In the genomic region with DNA sequence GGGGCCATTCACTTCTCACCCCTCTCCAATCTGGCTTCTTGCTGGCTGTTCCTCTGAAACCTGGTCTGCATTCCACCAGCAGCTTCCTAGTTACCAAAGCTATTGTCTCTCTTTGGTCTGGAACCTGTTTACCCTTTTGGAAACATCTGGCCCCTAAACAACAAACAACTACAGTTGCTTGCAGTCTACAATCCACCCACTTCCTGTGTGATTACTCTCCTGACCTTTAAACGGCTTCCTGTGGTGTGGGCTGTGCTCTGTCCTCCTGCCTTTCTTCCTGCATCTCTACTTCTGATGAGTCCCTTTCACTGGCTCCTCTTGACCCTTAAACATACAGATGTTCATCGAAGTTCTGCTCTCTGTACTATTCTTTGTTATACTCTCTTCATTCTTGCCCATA, we compare ENCODE assay signal across 22 cellular contexts.
DNase-seq lines count a peak whose midpoint lies in the region; ATAC-seq and TF ChIP-seq lines count a peak whose summit lies in the region.
"Had no signal": no experiment of that assay in that cellular context is flagged by ENCODE, and none has a peak within 500 bp of the region (broad histone marks: within the 10 kb centered on the region; RNA-seq: fewer than 3 reads in every experiment).

No MANE protein-coding gene starts in this region.

- TF ChIP-seq CTCF in fibroblast of lung (conservative IDR thresholded peaks at IDR 0.05 in 1 of 2, IDR thresholded peaks at IDR 0.05 in 1 of 2; ENCODE audit: low read depth in 1 of 2, low read length in 2 of 2), result no peak

- H3K79me2 ChIP-seq in fibroblast of lung (ENCODE audit: control insufficient read depth, insufficient read depth, low read length), result no peaks in the 10 kb centered on the region
- H3K79me2 ChIP-seq in trophoblast cell (ENCODE audit: control insufficient read depth, insufficient read depth, low read length, poor library complexity), result no peaks in the 10 kb centered on the region

- H4K91ac ChIP-seq in trophoblast cell (ENCODE audit: low read depth, low read length), result no peak overlapping the region

- no peaks in the 10 kb centered on the region for H3K36me3 ChIP-seq in fibroblast of lung (ENCODE audit: control insufficient read depth, insufficient read depth, low read length)
- H3K36me3 ChIP-seq in trophoblast cell (ENCODE audit: control insufficient read depth in 1 of 2, insufficient read depth in 2 of 2, low read length in 2 of 2), result no peaks in the 10 kb centered on the region
- H3K36me3 ChIP-seq: gastroesophageal sphincter, tibial nerve had no signal

- H2BK12ac ChIP-seq in trophoblast cell (ENCODE audit: low read length), result no peak overlapping the region

- no peak overlapping the region for H3K4me3 ChIP-seq in fibroblast of lung (replicated peaks in 1 of 4; ENCODE audit: control extremely low read depth in 1 of 4, insufficient read depth in 1 of 4, low read depth in 3 of 4, low read length in 4 of 4)
- H3K4me3 ChIP-seq in trophoblast cell (ENCODE audit: low read depth, low read length), result no peak overlapping the region
- H3K4me3 ChIP-seq: gastroesophageal sphincter, tibial nerve had no signal

- H3K4me1 ChIP-seq in fibroblast of lung (ENCODE audit: control insufficient read depth, extremely low read depth, insufficient read depth, low read length), result peaks cover 3% of the 10 kb centered on the region
- H3K4me1 ChIP-seq in trophoblast cell (ENCODE audit: control insufficient read depth in 1 of 2, insufficient read depth in 2 of 2, low read length in 2 of 2), result no peaks in the 10 kb centered on the region
- H3K4me1 ChIP-seq: gastroesophageal sphincter, tibial nerve had no signal

- H3K79me1 ChIP-seq in trophoblast cell (ENCODE audit: low read length), result no peaks in the 10 kb centered on the region

- no peak overlapping the region for H4K8ac ChIP-seq in trophoblast cell (ENCODE audit: low read depth, low read length)

- H2BK5ac ChIP-seq in trophoblast cell (ENCODE audit: low read depth, low read length, poor library complexity), result no peak overlapping the region

- ATAC-seq in GM18499 (IDR thresholded peaks at IDR 0.05; ENCODE audit: insufficient read depth, unreplicated experiment), result peak; percentile 82
- peak; percentile 81 for ATAC-seq in GM19351 (IDR thresholded peaks at IDR 0.05; ENCODE audit: unreplicated experiment)
- ATAC-seq in HG03378 (IDR thresholded peaks at IDR 0.05; ENCODE audit: unreplicated experiment), result peak; percentile 67
- ATAC-seq in GM18868 (IDR thresholded peaks at IDR 0.05; ENCODE audit: unreplicated experiment), result no peak
- ATAC-seq: activated CD8-positive, alpha-beta T cell treated with anti-CD3 and anti-CD28 coated beads for 36 hours; CD8-positive, alpha-beta T cell; gastroesophageal sphincter; HCT116; stimulated activated naive CD8-positive, alpha-beta T cell treated with anti-CD3 and anti-CD28 coated beads, Interleukin-15, amount 100 ng/mL, for 72 hours had no signal

- no peak overlapping the region for H3K27ac ChIP-seq in fibroblast of lung (ENCODE audit: insufficient read depth, low read length)
- no peak overlapping the region for H3K27ac ChIP-seq in trophoblast cell (ENCODE audit: low read depth, low read length)
- H3K27ac ChIP-seq: gastroesophageal sphincter, KMS-11, tibial nerve had no signal

- no peak overlapping the region for H3K18ac ChIP-seq in trophoblast cell (ENCODE audit: low read length)

- no peak overlapping the region for H3K4ac ChIP-seq in trophoblast cell (ENCODE audit: low read depth, low read length)

- WGBS in trophoblast cell (ENCODE audit: extremely low coverage, insufficient coverage, insufficient read length), result no CpG with 5 or more reads among the region's 2 CpGs

- no peaks in the 10 kb centered on the region for H3K9me3 ChIP-seq in fibroblast of lung (ENCODE audit: control insufficient read depth, insufficient read depth, low read depth, low read length)
- H3K9me3 ChIP-seq in trophoblast cell (ENCODE audit: insufficient read depth, low read depth, low read length), result no peaks in the 10 kb centered on the region
- H3K9me3 ChIP-seq: gastroesophageal sphincter, tibial nerve had no signal

- H4K20me1 ChIP-seq in fibroblast of lung (ENCODE audit: control insufficient read depth, extremely low read depth, insufficient read depth, low read length), result no peaks in the 10 kb centered on the region

- H3K23ac ChIP-seq in trophoblast cell (ENCODE audit: low read length), result no peak overlapping the region

- H4K12ac ChIP-seq in trophoblast cell (ENCODE audit: low read depth, low read length), result no peak overlapping the region

- no peak overlapping the region for H2AK5ac ChIP-seq in trophoblast cell (ENCODE audit: low read length)

- H2AFZ ChIP-seq in fibroblast of lung (ENCODE audit: low read length) (peak overlapping the region; percentile 8), trophoblast cell (ENCODE audit: insufficient read depth, low read length, poor library complexity) (no peak overlapping the region)

- H3K4me2 ChIP-seq in fibroblast of lung (ENCODE audit: extremely low read depth, insufficient read depth, low read length) (no peak overlapping the region), trophoblast cell (ENCODE audit: low read length) (no peak overlapping the region)
- H3K4me2 ChIP-seq: KMS-11 had no signal

- H3K14ac ChIP-seq in trophoblast cell (ENCODE audit: low read length), result no peak overlapping the region

- H3K9ac ChIP-seq in fibroblast of lung (ENCODE audit: insufficient read depth, low read length) (no peak overlapping the region), trophoblast cell (ENCODE audit: low read length) (no peak overlapping the region)
- H3K9ac ChIP-seq: KMS-11 had no signal

- DNase-seq in fibroblast of lung (ENCODE audit: low read depth in 2 of 2) (no peak), DMS79 treated with DMSO at 0.1 percent for 48 hours (lab: John Stamatoyannopoulos, UW) (no peak), trophoblast cell (no peak), pons (ENCODE audit: low spot score) (no peak)
- DNase-seq: activated B cell treated with CpG ODN at 0.5 μM for 24 hours; activated CD8-positive, alpha-beta T cell treated with anti-CD3 and anti-CD28 coated beads for 36 hours; activated naive CD4-positive, alpha-beta T cell; CD8-positive, alpha-beta T cell; dermis blood vessel endothelial cell; DND-41; NCI-H187; NCI-H748 treated with DMSO at 0.1 percent for 48 hours; stimulated activated CD4-positive, alpha-beta T cell treated with anti-CD3 and anti-CD28 coated beads, Interleukin-4, amount 100 ng/mL, for 4 hours; stimulated activated naive CD8-positive, alpha-beta T cell treated with anti-CD3 and anti-CD28 coated beads, Interleukin-15, amount 100 ng/mL, for 72 hours had no signal

- no peak overlapping the region for H2BK120ac ChIP-seq in trophoblast cell (ENCODE audit: insufficient read depth, low read length, poor library complexity)

- no peaks in the 10 kb centered on the region for H3K27me3 ChIP-seq in fibroblast of lung (ENCODE audit: control insufficient read depth, insufficient read depth, low read length)
- no peaks in the 10 kb centered on the region for H3K27me3 ChIP-seq in trophoblast cell (ENCODE audit: insufficient read depth, low read length)
- H3K27me3 ChIP-seq: gastroesophageal sphincter, tibial nerve had no signal
